ENCODE assay signal across 11 cellular contexts in the genomic region with DNA sequence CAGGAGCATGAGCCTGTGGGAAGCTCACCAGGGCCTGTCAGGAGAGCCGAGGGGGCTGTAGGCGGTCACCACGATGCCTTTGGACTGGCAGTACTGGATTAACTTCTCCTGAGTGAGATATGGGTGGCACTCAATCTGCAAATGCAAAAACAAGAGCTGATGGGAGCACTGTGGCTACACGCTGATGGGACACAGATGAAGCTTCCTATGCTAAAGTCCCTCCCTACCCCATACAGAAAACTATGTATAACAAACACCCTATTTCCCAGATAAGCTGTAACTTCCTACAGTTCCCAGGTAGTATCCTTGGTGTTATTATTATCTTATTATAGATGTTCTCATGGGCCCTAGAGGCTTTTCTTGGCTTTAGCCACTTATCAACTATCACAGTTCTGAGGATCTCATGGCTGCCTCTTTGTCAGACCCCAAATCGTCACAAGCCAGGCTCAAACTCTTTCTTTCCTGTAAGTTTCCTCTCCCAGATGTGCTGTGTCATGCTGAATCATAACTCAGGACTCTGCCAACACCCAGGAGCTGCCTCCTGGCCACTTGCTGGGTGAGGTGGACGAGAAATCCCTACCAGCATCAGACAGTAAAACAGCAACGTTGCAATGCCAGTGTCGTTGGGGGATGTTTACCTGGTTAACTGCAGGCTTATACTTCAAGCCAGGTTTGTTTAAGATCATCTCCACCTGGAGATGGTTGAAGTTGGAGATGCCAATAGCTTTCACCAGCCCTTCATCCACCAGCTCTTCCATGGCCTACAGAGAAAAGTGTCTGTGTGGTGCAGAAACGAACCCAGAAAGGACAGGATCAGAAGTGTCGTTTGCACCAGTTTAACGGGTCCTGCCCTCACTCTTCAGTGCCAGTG. TPM values are rescaled to one million over a fixed set of nuclear protein-coding genes. Genes with fewer than 3 reads are reported as not detected.
DNase-seq lines count a peak whose midpoint lies in the region; ATAC-seq, FAIRE-seq and TF ChIP-seq lines count a peak whose summit lies in the region.
"Had no signal": no experiment of that assay in that cellular context is flagged by ENCODE, and none has a peak within 500 bp of the region (broad histone marks: within the 10 kb centered on the region; RNA-seq: fewer than 3 reads in every experiment).

No MANE protein-coding gene starts in this region.

- no peak overlapping the region for H2AK5ac ChIP-seq in neuronal stem cell (ENCODE audit: low read depth, low read length)

- peaks cover 16% of the 10 kb centered on the region for H3K36me3 Mint-ChIP-seq in T-helper 17 cell (ENCODE audit: low read depth)

- no peak overlapping the region for H3K4me2 ChIP-seq in neuronal stem cell (ENCODE audit: insufficient read depth, low read length, poor library complexity, severe bottlenecking)

- H3K27ac ChIP-seq in neuronal stem cell (replicated peaks; ENCODE audit: low read length): no peak overlapping the region
- no peak overlapping the region for H3K27ac ChIP-seq in effector memory CD4-positive, alpha-beta T cell (ENCODE audit: insufficient read depth, low read length, poor library complexity, severe bottlenecking)

- peak overlapping the region; percentile 9 for H3K9ac ChIP-seq in neuronal stem cell (ENCODE audit: low read depth, low read length, poor library complexity)

- H3K18ac ChIP-seq in neuronal stem cell (ENCODE audit: low read length): no peak overlapping the region

- peaks cover 3% of the 10 kb centered on the region for H3K4me1 Mint-ChIP-seq in T-helper 17 cell

- no peak for ATAC-seq in T-helper 17 cell
- ATAC-seq: activated T-cell treated with anti-CD3 and anti-CD28 coated beads, Interleukin-2, amount 50 U/mL, for 72 hours had no signal

- no peak overlapping the region for H3K4me3 Mint-ChIP-seq in T-helper 17 cell
- H3K4me3 Mint-ChIP-seq: activated T-cell treated with anti-CD3 and anti-CD28 coated beads, Interleukin-2, amount 50 U/mL, for 72 hours; T-helper 1 cell treated with Interleukin-12 subunit alpha and Interleukin-12 subunit beta and Interleukin-4 antibody, amounts not matched to agents 30 μg/mL and 1 μg/mL, for 36 hours had no signal

- H2BK120ac ChIP-seq in neuronal stem cell (ENCODE audit: low read depth, low read length): no peak overlapping the region

- FAIRE-seq in bronchial epithelial cell (lab: Jason Lieb, UNC): no peak

- H2BK5ac ChIP-seq in neuronal stem cell (ENCODE audit: low read length): no peak overlapping the region

- H2AFZ ChIP-seq in neuronal stem cell (ENCODE audit: low read length): no peak overlapping the region

- H3K14ac ChIP-seq in neuronal stem cell (ENCODE audit: low read length): no peak overlapping the region

- H3K36me3 ChIP-seq in bronchial epithelial cell (ENCODE audit: control insufficient read depth, insufficient read depth, low read length) (peaks cover 23% of the 10 kb centered on the region), neuronal stem cell (replicated peaks in 1 of 2; ENCODE audit: control insufficient read depth in 2 of 2, insufficient read depth in 2 of 2, low read length in 2 of 2) (peaks cover 57 to 97% of the 10 kb centered on the region in 2 donors)
- H3K36me3 ChIP-seq in effector memory CD4-positive, alpha-beta T cell (ENCODE audit: control insufficient read depth, insufficient read depth, low read length): peaks cover 65% of the 10 kb centered on the region

- no peak overlapping the region for H3K27ac Mint-ChIP-seq in T-helper 17 cell
- H3K27ac Mint-ChIP-seq: activated T-cell treated with anti-CD3 and anti-CD28 coated beads, Interleukin-2, amount 50 U/mL, for 72 hours; T-helper 1 cell treated with Interleukin-12 subunit alpha and Interleukin-12 subunit beta and Interleukin-4 antibody, amounts not matched to agents 30 μg/mL and 1 μg/mL, for 36 hours had no signal

- no peaks in the 10 kb centered on the region for H3K79me1 ChIP-seq in neuronal stem cell (ENCODE audit: low read depth, low read length)

- no peak overlapping the region for H4K8ac ChIP-seq in neuronal stem cell (ENCODE audit: low read depth, low read length)

- no peak overlapping the region for H3K23ac ChIP-seq in neuronal stem cell (ENCODE audit: low read depth, low read length, poor library complexity)

- no peak overlapping the region for H3K4ac ChIP-seq in neuronal stem cell (ENCODE audit: low read length)

- no peak overlapping the region for H2BK12ac ChIP-seq in neuronal stem cell (ENCODE audit: low read length)

- H4K91ac ChIP-seq in neuronal stem cell (ENCODE audit: low read depth, low read length, poor library complexity): no peak overlapping the region

- H3K27me3 Mint-ChIP-seq in T-helper 17 cell: no peaks in the 10 kb centered on the region

- no peak for TF ChIP-seq CTCF in bronchial epithelial cell (IDR thresholded peaks at IDR 0.05; ENCODE audit: insufficient read depth, low read length, severe bottlenecking)

- DNase-seq in EH (ENCODE audit: low read depth) (peak; percentile 93), NCI-H460 (ENCODE audit: extremely low read depth, low read depth) (peak; percentile 91), bronchial epithelial cell (ENCODE audit: low read depth) (peak; percentile 90), neuronal stem cell (ENCODE audit: low spot score) (no peak), middle frontal gyrus (ENCODE audit: extremely low spot score, low spot score) (no peak), T-helper 17 cell (no peak)
- DNase-seq in effector memory CD4-positive, alpha-beta T cell: no peak
- DNase-seq in activated CD4-positive, CD25-positive, alpha-beta regulatory T cell (lab: John Stamatoyannopoulos, UW): no peak
- DNase-seq: activated T-cell treated with anti-CD3 and anti-CD28 coated beads, Interleukin-2, amount 50 U/mL, for 72 hours; NCI-H526 had no signal

- H3K4me1 ChIP-seq in neuronal stem cell (ENCODE audit: control insufficient read depth in 2 of 2, insufficient read depth in 1 of 2, low read depth in 1 of 2, low read length in 2 of 2): peaks cover 6 to 8% of the 10 kb centered on the region in 2 donors
- no peaks in the 10 kb centered on the region for H3K4me1 ChIP-seq in effector memory CD4-positive, alpha-beta T cell (ENCODE audit: control insufficient read depth, insufficient read depth, low read length, poor library complexity, severe bottlenecking)

- H2BK15ac ChIP-seq in neuronal stem cell (ENCODE audit: low read length): no peak overlapping the region

- H3K27me3 ChIP-seq in bronchial epithelial cell (ENCODE audit: control insufficient read depth, insufficient read depth, low read length) (no peaks in the 10 kb centered on the region), neuronal stem cell (ENCODE audit: control insufficient read depth in 3 of 3, insufficient read depth in 3 of 3, low read depth in 1 of 3, low read length in 3 of 3) (no peaks in the 10 kb centered on the region)
- no peaks in the 10 kb centered on the region for H3K27me3 ChIP-seq in effector memory CD4-positive, alpha-beta T cell (replicated peaks; ENCODE audit: control insufficient read depth, insufficient read depth, low read length, poor library complexity, severe bottlenecking)

- H3K9me3 ChIP-seq in neuronal stem cell (replicated peaks in 1 of 2; ENCODE audit: control insufficient read depth in 2 of 2, insufficient read depth in 1 of 2, low read depth in 1 of 2, low read length in 2 of 2): peaks cover 0 to 2% of the 10 kb centered on the region in 2 donors
- H3K9me3 ChIP-seq in effector memory CD4-positive, alpha-beta T cell (ENCODE audit: control insufficient read depth, low read length): no peaks in the 10 kb centered on the region
- H3K9me3 ChIP-seq in T-helper 17 cell (ENCODE audit: control insufficient read depth, low read length, poor library complexity, severe bottlenecking): no peaks in the 10 kb centered on the region

- H3K4me3 ChIP-seq in bronchial epithelial cell (ENCODE audit: low read depth, low read length) (no peak overlapping the region), neuronal stem cell (ENCODE audit: low read length in 2 of 2) (no peak overlapping the region)
- no peak overlapping the region for H3K4me3 ChIP-seq in effector memory CD4-positive, alpha-beta T cell (ENCODE audit: insufficient read depth, low read depth, low read length, poor library complexity, severe bottlenecking)

- WGBS in neuronal stem cell (ENCODE audit: extremely low coverage in 2 of 2, insufficient read length in 2 of 2, insufficient replicate concordance in 1 of 2), 2 donors: no CpG with 5 or more reads among the region's 11 CpGs

RNA-seq across cellular contexts. Expression of gene AKR1B1, which starts 10.3 kb away (rescaled TPM):
- total RNA-seq in NCI-H460 (2014; rRNA removed; shearing (Covaris generic)): 168 and 178 TPM in 2 replicates
- 222 and 302 TPM in 2 replicates for polyA plus RNA-seq in NCI-H460 (2014; cell fraction: nucleus; rRNA removed)
- 77.1 and 102 TPM in 2 replicates for total RNA-seq in bronchial epithelial cell
- 127 TPM for polyA plus RNA-seq in neuronal stem cell (2013, experiment 1 of 2)
- polyA plus RNA-seq in neuronal stem cell (2013, experiment 2 of 2): 127 TPM
- total RNA-seq in T-helper 17 cell: 10 to 100 TPM; 48.4 to 60.1 TPM

Comparison
In these comparisons a context has a peak if more than half of its experiments do, and no peak if none do; other contexts are left out.
1. DNase-seq: peak in EH (single experiment), NCI-H460 (single experiment) and bronchial epithelial cell (single experiment); none in neuronal stem cell (single experiment), middle frontal gyrus (single experiment), effector memory CD4-positive, alpha-beta T cell (0 of 3), activated CD4-positive, CD25-positive, alpha-beta regulatory T cell (0 of 4) and T-helper 17 cell (0 of 3).